In the genomic region with DNA sequence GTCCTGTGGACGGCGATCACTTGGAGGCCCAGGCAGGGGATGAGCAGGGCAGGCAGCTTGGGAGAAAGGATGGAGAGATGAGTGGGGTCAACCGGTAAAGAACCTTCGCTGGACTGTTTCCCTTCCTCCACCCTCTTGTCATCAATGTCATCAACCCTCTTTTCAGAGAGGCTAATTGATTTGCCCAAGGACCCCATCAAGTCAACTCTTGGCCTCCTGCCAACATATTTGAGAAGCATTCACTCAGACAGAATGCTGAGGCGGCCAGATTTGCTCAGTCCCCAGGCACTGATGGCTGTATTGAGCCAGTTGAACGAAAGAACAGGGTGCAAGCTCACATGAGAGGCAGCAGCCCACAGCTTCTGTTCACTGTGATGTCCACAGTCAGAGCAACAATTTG, we compare ENCODE assay signal across 15 cellular contexts.
DNase-seq lines count a peak whose midpoint lies in the region; TF ChIP-seq lines count a peak whose summit lies in the region.
"Had no signal": no experiment of that assay in that cellular context is flagged by ENCODE, and none has a peak within 500 bp of the region (broad histone marks: within the 10 kb centered on the region; RNA-seq: fewer than 3 reads in every experiment).

No MANE protein-coding gene starts in this region.

- no peak overlapping the region for H3K4me3 Mint-ChIP-seq in nephron progenitor cell
- H3K4me3 Mint-ChIP-seq: CD8-positive, alpha-beta memory T cell; T-cell; T-helper 2 cell treated with Interferon-gamma antibody and Interleukin-4, amounts not matched to agents 5 μg/mL and 100 μg/mL, for 36 hours had no signal

- peak overlapping the region; percentile 32 for H3K27ac Mint-ChIP-seq in nephron progenitor cell
- H3K27ac Mint-ChIP-seq: CD8-positive, alpha-beta memory T cell; T-cell; T-helper 2 cell treated with Interferon-gamma antibody and Interleukin-4, amounts not matched to agents 5 μg/mL and 100 μg/mL, for 36 hours had no signal

- H3K9me3 Mint-ChIP-seq in nephron progenitor cell: no peaks in the 10 kb centered on the region
- H3K9me3 Mint-ChIP-seq: T-helper 2 cell treated with Interferon-gamma antibody and Interleukin-4, amounts not matched to agents 5 μg/mL and 100 μg/mL, for 36 hours had no signal

- CTCF ChIA-PET in HEK293T (lab: Yijun Ruan, JAX): no interaction called here

- peaks cover 3% of the 10 kb centered on the region for H3K27me3 Mint-ChIP-seq in nephron progenitor cell (ENCODE audit: low read depth, poor library complexity)

- peaks cover 32% of the 10 kb centered on the region for H3K36me3 Mint-ChIP-seq in nephron progenitor cell (ENCODE audit: low read depth)
- H3K36me3 Mint-ChIP-seq: CD8-positive, alpha-beta memory T cell; T-cell had no signal

- peaks cover 22% of the 10 kb centered on the region for H3K4me1 Mint-ChIP-seq in nephron progenitor cell
- H3K4me1 Mint-ChIP-seq: CD8-positive, alpha-beta memory T cell; T-cell had no signal

- DNase-seq in NCI-H146 (lab: John Stamatoyannopoulos, UW) (peak; percentile 56), NCI-H146 treated with DMSO at 0.1 percent for 48 hours (lab: John Stamatoyannopoulos, UW; ENCODE audit: unreplicated experiment) (no peak), COLO668 (lab: John Stamatoyannopoulos, UW; ENCODE audit: unreplicated experiment) (peak; percentile 5), NCI-H69 (lab: John Stamatoyannopoulos, UW) (peak; percentile 72), nephron progenitor cell (no peak), cerebellum (ENCODE audit: low spot score) (no peak), HEK293T (ENCODE audit: extremely low spot score) (no peak)
- DNase-seq: CD8-positive, alpha-beta memory T cell; Kasumi-1; NCI-H1436; NCI-H2029; NCI-H2171 treated with DMSO at 0.1 percent for 48 hours; NCI-H446 treated with DMSO at 0.1 percent for 48 hours; T-cell had no signal

- TF ChIP-seq CTCF in nephron progenitor cell (IDR thresholded peaks at IDR 0.05): no peak

- POLR2A ChIA-PET in HEK293T (lab: Yijun Ruan, JAX): no interaction called here

TF ChIP-seq in HEK293T, 16 proteins besides CTCF, POLR2A, EP300 and RAD21:
- TF ChIP-seq ELF4 (IDR thresholded peaks at IDR 0.05) (no peak), SP1 (IDR thresholded peaks at IDR 0.05) (no peak), CTBP1 (IDR thresholded peaks at IDR 0.05; ENCODE audit: borderline replicate concordance) (no peak), ZNF384 (IDR thresholded peaks at IDR 0.05) (no peak), TARDBP (IDR thresholded peaks at IDR 0.05) (no peak), FOXA1 (IDR thresholded peaks at IDR 0.05) (no peak)

Comparison
In these comparisons a context has a peak if more than half of its experiments do, and no peak if none do; other contexts are left out.
1. DNase-seq: peak in NCI-H146 (single experiment), COLO668 (single experiment) and NCI-H69 (single experiment); none in NCI-H146 treated with DMSO at 0.1 percent for 48 hours (single experiment), nephron progenitor cell (single experiment), cerebellum (single experiment) and HEK293T (single experiment).